In the genomic region with DNA sequence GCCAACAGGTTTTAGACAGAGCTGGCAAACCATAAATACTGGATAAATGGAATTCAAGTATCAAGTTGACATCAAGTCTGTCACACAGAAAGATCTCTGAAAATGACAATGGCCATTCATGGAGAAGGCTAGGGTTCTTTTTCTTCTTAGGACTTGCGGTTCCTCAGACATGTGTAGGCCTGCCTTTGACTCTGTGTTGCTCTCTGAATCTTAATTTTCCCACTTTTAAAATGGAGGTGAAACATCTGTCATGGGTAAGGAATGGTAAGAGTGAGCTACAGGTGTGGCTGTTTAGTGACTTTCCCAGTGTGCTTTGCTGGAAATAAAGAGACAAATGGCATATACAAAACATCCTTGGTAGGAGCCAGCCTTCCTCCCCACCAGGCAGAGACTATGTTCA, we compare ENCODE assay signal across 4 cellular contexts.
"Had no signal": no experiment of that assay in that cellular context is flagged by ENCODE, and none has a peak within 500 bp of the region (broad histone marks: within the 10 kb centered on the region; RNA-seq: fewer than 3 reads in every experiment).

No MANE protein-coding gene starts in this region.

- H3K27ac Mint-ChIP-seq: H9 had no signal

- H3K4me3 Mint-ChIP-seq: H9 had no signal

- H3K27ac ChIP-seq: GM23248 had no signal

- DNase-seq: GM23248, H9, HCEC 1CT, IMR-90 had no signal

- H3K9me3 Mint-ChIP-seq: H9 had no signal

- H2AFZ ChIP-seq: GM23248 had no signal

- H3K4me3 ChIP-seq: GM23248 had no signal
